ENCODE assay signal across 7 cellular contexts in genomic region chr17:80789356-80789902, GRCh38.
A peak's percentile ranks its signal among the peaks of the same experiment; 100 is the strongest.
DNase-seq lines count a peak whose midpoint lies in the region; ATAC-seq, FAIRE-seq and TF ChIP-seq lines count a peak whose summit lies in the region.

No MANE protein-coding gene starts in this region.

- 61% methylated on average over 7 of the region's 7 CpGs for WGBS in prostate gland

- H3K9me3 Mint-ChIP-seq in natural killer cell: no peaks in the 10 kb centered on the region

- H3K4me3 ChIP-seq in coronary artery (peak overlapping the region; percentile 4), prostate gland (no peak overlapping the region)

- no peaks in the 10 kb centered on the region for H3K27me3 ChIP-seq in prostate gland (replicated peaks; ENCODE audit: insufficient read depth)

- no peaks in the 10 kb centered on the region for H3K36me3 Mint-ChIP-seq in natural killer cell

- TF ChIP-seq POLR2A in prostate gland (IDR thresholded peaks at IDR 0.05): no peak

- no peaks in the 10 kb centered on the region for H3K36me3 ChIP-seq in prostate gland

- H3K4me3 Mint-ChIP-seq in natural killer cell: peak overlapping the region; percentile 36

- FAIRE-seq in GM18507 (lab: Jason Lieb, UNC): peak; percentile 88

- no peaks in the 10 kb centered on the region for H3K4me1 ChIP-seq in prostate gland (replicated peaks)

- H3K27ac ChIP-seq in coronary artery: peak overlapping the region in 1 of 2 donors; percentile 39
- H3K27ac ChIP-seq in prostate gland: no peak overlapping the region

- peak; percentile 40 for DNase-seq in GM18507 (ENCODE audit: extremely low spot score, insufficient read length, low read depth)
- peak; percentile 43 for DNase-seq in NCI-H460 (ENCODE audit: extremely low read depth, low read depth)
- peak; percentile 60 for DNase-seq in coronary artery (ENCODE audit: low spot score)
- no peak for DNase-seq in natural killer cell
- DNase-seq in C1 segment of cervical spinal cord (lab: John Stamatoyannopoulos, UW): no peak
- no peak for DNase-seq in prostate gland (ENCODE audit: low spot score)

- no peak for ATAC-seq in natural killer cell
- no peak for ATAC-seq in HG03025 (IDR thresholded peaks at IDR 0.05; ENCODE audit: low FRiP score, unreplicated experiment)

- intact Hi-C loops in natural killer cell (cut with micrococcal nuclease) (no loop called here), prostate gland (cut with DNase I) (loop anchor here (5.0 kb wide), 1 partner anchor 112 kb away; no protein-coding TSS in a partner anchor)

- H3K9me3 ChIP-seq in prostate gland: no peaks in the 10 kb centered on the region

- H3K27ac Mint-ChIP-seq in natural killer cell: peak overlapping the region; percentile 43 to 85

- peaks cover 26 to 40% of the 10 kb centered on the region in 2 donors for H3K4me1 Mint-ChIP-seq in natural killer cell

- no peaks in the 10 kb centered on the region for H3K27me3 Mint-ChIP-seq in natural killer cell (ENCODE audit: low read depth in 2 of 2)

- TF ChIP-seq CTCF in coronary artery (IDR thresholded peaks at IDR 0.05) (no peak), natural killer cell (IDR thresholded peaks at IDR 0.05) (no peak), prostate gland (IDR thresholded peaks at IDR 0.05) (no peak)

Comparison
In these comparisons a context has a peak if more than half of its experiments do, and no peak if none do; other contexts are left out.
1. DNase-seq: peak in GM18507 (single experiment), NCI-H460 (single experiment) and coronary artery (single experiment); none in natural killer cell (single experiment), C1 segment of cervical spinal cord (0 of 14) and prostate gland (single experiment).